In genomic region chr7:22551768-22552513, GRCh38 we compare ENCODE assay signal across 14 cellular contexts.
DNase-seq lines count a peak whose midpoint lies in the region; ATAC-seq lines count a peak whose summit lies in the region.
"Had no signal": no experiment of that assay in that cellular context is flagged by ENCODE, and none has a peak within 500 bp of the region (broad histone marks: within the 10 kb centered on the region; RNA-seq: fewer than 3 reads in every experiment).

No MANE protein-coding gene starts in this region.

- H3K4me3 Mint-ChIP-seq in central memory CD8-positive, alpha-beta T cell, result no peak overlapping the region

- peaks cover 8% of the 10 kb centered on the region for H3K4me1 Mint-ChIP-seq in central memory CD8-positive, alpha-beta T cell

- no peaks in the 10 kb centered on the region for H3K36me3 Mint-ChIP-seq in central memory CD8-positive, alpha-beta T cell (ENCODE audit: insufficient read depth)

- peaks cover 71% of the 10 kb centered on the region for H3K27me3 Mint-ChIP-seq in central memory CD8-positive, alpha-beta T cell

- no peaks in the 10 kb centered on the region for H3K9me3 Mint-ChIP-seq in central memory CD8-positive, alpha-beta T cell

- ATAC-seq in GM18517 (IDR thresholded peaks at IDR 0.05; ENCODE audit: unreplicated experiment) (peak; percentile 86), GM21367 (IDR thresholded peaks at IDR 0.05; ENCODE audit: unreplicated experiment) (peak; percentile 64), HG03045 (IDR thresholded peaks at IDR 0.05; ENCODE audit: unreplicated experiment) (peak; percentile 62)
- peak; percentile 28 for ATAC-seq in central memory CD8-positive, alpha-beta T cell (replicated peaks; ENCODE audit: extremely low read depth, poor library complexity, severe bottlenecking)
- ATAC-seq: K562, upper lobe of right lung had no signal

- no peak for DNase-seq in central memory CD8-positive, alpha-beta T cell (ENCODE audit: low spot score in 2 of 2)
- DNase-seq in NCI-H524 (lab: John Stamatoyannopoulos, UW) (no peak), AG08395 (ENCODE audit: low spot score) (no peak), SHP77 (lab: John Stamatoyannopoulos, UW) (no peak), HPDE6-E6E7 (ENCODE audit: extremely low spot score) (no peak)
- DNase-seq: activated CD8-positive, alpha-beta memory T cell treated with anti-CD3 and anti-CD28 coated beads, Interleukin-2, amount 50 U/mL, for 48 hours; Caco-2; NCI-H446; posterior cingulate gyrus; upper lobe of right lung had no signal

- no peak overlapping the region for H3K27ac Mint-ChIP-seq in central memory CD8-positive, alpha-beta T cell (ENCODE audit: low read depth)

Comparison
In these comparisons a context has a peak if more than half of its experiments do, and no peak if none do; other contexts are left out.
1. ATAC-seq: peak in every context shown above with its lines; median percentile 86 in GM18517; 64 in GM21367; 62 in HG03045; 28 in central memory CD8-positive, alpha-beta T cell.